ENCODE assay signal across 6 cellular contexts in the genomic region with DNA sequence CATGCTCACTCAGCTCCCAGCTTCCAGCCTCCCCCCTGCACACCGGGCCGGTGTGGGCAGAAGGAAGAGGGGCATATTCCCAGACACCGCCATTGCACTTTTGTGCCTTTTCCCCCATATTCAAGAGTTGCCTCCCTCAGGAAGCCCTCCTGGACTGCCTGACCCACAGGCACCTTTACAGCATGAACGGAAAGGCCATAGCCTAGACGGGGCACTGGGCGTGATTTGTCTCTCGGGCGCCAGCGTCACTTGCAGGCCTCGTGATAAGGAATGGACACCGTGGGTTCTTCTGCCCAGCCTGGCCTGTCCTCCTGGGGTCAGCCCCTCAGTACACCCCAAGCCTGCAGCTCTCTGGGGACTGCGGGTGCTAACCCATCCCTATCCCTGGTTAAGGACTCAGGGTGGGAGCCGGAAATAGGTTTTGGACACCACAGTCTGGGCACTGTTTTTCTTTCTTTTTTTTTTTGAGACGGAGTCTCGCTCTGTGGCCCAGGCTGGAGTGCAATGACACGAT. TPM values are rescaled to one million over a fixed set of nuclear protein-coding genes. Genes with fewer than 3 reads are reported as not detected.
DNase-seq lines count a peak whose midpoint lies in the region; ATAC-seq and TF ChIP-seq lines count a peak whose summit lies in the region.

No MANE protein-coding gene starts in this region.

- H3K4me3 ChIP-seq in coronary artery = peak overlapping the region; percentile 88

- no peaks in the 10 kb centered on the region for H3K9me3 Mint-ChIP-seq in progenitor cell of endocrine pancreas (ENCODE audit: low read depth)

- H3K27ac ChIP-seq in coronary artery = peak overlapping the region; percentile 83 to 93
- H3K27ac ChIP-seq in foreskin keratinocyte = no peak overlapping the region

- no peaks in the 10 kb centered on the region for H3K27me3 ChIP-seq in foreskin keratinocyte

- peaks cover 5% of the 10 kb centered on the region for H3K36me3 Mint-ChIP-seq in progenitor cell of endocrine pancreas (ENCODE audit: insufficient read depth)

- H3K27me3 Mint-ChIP-seq in progenitor cell of endocrine pancreas = no peaks in the 10 kb centered on the region

- ATAC-seq in HG03520 (IDR thresholded peaks at IDR 0.05; ENCODE audit: unreplicated experiment) (peak; percentile 7), GM18511 (IDR thresholded peaks at IDR 0.05; ENCODE audit: unreplicated experiment) (no peak), foreskin keratinocyte (no peak), GM18868 (IDR thresholded peaks at IDR 0.05; ENCODE audit: unreplicated experiment) (no peak)

- TF ChIP-seq CTCF in coronary artery (IDR thresholded peaks at IDR 0.05) (no peak), progenitor cell of endocrine pancreas (IDR thresholded peaks at IDR 0.05; ENCODE audit: unreplicated experiment) (no peak), foreskin keratinocyte (conservative IDR thresholded peaks at IDR 0.05) (no peak)

- no peaks in the 10 kb centered on the region for H3K4me1 ChIP-seq in foreskin keratinocyte

- peaks cover 13% of the 10 kb centered on the region for H3K4me1 Mint-ChIP-seq in progenitor cell of endocrine pancreas (ENCODE audit: low read depth)

- DNase-seq in coronary artery (ENCODE audit: low spot score) (no peak), progenitor cell of endocrine pancreas (ENCODE audit: low spot score, unreplicated experiment) (no peak), foreskin keratinocyte (no peak)

- H3K4me3 Mint-ChIP-seq in progenitor cell of endocrine pancreas (ENCODE audit: low read depth) = peak overlapping the region; percentile 82

- H3K27ac Mint-ChIP-seq in progenitor cell of endocrine pancreas = peak overlapping the region; percentile 99

RNA-seq across cellular contexts. Expression of a gene that starts 0.9 kb away (rescaled TPM):
- 156 and 171 TPM in 2 replicates for total RNA-seq in progenitor cell of endocrine pancreas
- total RNA-seq in foreskin keratinocyte = 87.3 and 109 TPM in 2 replicates
- 345 and 361 TPM in 2 replicates for polyA plus RNA-seq in foreskin keratinocyte

RNA-seq across cellular contexts. Expression of a gene that starts 13.5 kb away (rescaled TPM):
- total RNA-seq in progenitor cell of endocrine pancreas (131 and 133 TPM in 2 replicates), foreskin keratinocyte (77.1 and 86.3 TPM in 2 replicates)
- 80.5 and 85.0 TPM in 2 replicates for polyA plus RNA-seq in foreskin keratinocyte

RNA-seq across cellular contexts. Expression of a gene that starts 38.1 kb away (rescaled TPM):
- total RNA-seq in progenitor cell of endocrine pancreas (119 and 124 TPM in 2 replicates), foreskin keratinocyte (26.2 and 27.9 TPM in 2 replicates)
- 12.3 and 13.7 TPM in 2 replicates for polyA plus RNA-seq in foreskin keratinocyte

RNA-seq across cellular contexts. Expression of a gene that starts 46.2 kb away (rescaled TPM):
- total RNA-seq in progenitor cell of endocrine pancreas (318 and 334 TPM in 2 replicates), foreskin keratinocyte (95.1 and 105 TPM in 2 replicates)
- polyA plus RNA-seq in foreskin keratinocyte = 87.1 and 89.7 TPM in 2 replicates
